ENCODE assay signal across 1 cellular context in genomic region chr2:26483501-26483900, GRCh38.
TF ChIP-seq lines count a peak whose summit lies in the region.

No MANE protein-coding gene starts in this region.

TF ChIP-seq in HepG2, 621 proteins besides CTCF, POLR2A, EP300 and RAD21 (continued from another document):
- TF ChIP-seq ZNF280D (CRISPR knock-in tag; IDR thresholded peaks at IDR 0.05) (no peak), KMT2A (CRISPR knock-in tag; IDR thresholded peaks at IDR 0.05) (no peak), DBP (CRISPR knock-in tag; IDR thresholded peaks at IDR 0.05; ENCODE audit: not compliant biosample characterization) (no peak), ZFP62 (CRISPR knock-in tag; IDR thresholded peaks at IDR 0.05) (no peak), ZNF577 (CRISPR knock-in tag; IDR thresholded peaks at IDR 0.05; ENCODE audit: borderline replicate concordance, low read depth) (no peak), CBFB (CRISPR knock-in tag; IDR thresholded peaks at IDR 0.05) (no peak), SRSF1 (optimal IDR thresholded peaks at IDR 0.05; ENCODE audit: low read depth, low read length) (no peak), ARID3A (IDR thresholded peaks at IDR 0.05; ENCODE audit: low read depth, low read length) (no peak), NFYB (CRISPR knock-in tag; IDR thresholded peaks at IDR 0.05) (no peak), ZNF660 (CRISPR knock-in tag; IDR thresholded peaks at IDR 0.05; ENCODE audit: borderline replicate concordance, low read depth) (no peak), NFIB (CRISPR knock-in tag; IDR thresholded peaks at IDR 0.05; ENCODE audit: borderline replicate concordance) (no peak), ZNF335 (CRISPR knock-in tag; IDR thresholded peaks at IDR 0.05) (no peak)
